19 cellular contexts compared by ENCODE assay signal in the genomic region with DNA sequence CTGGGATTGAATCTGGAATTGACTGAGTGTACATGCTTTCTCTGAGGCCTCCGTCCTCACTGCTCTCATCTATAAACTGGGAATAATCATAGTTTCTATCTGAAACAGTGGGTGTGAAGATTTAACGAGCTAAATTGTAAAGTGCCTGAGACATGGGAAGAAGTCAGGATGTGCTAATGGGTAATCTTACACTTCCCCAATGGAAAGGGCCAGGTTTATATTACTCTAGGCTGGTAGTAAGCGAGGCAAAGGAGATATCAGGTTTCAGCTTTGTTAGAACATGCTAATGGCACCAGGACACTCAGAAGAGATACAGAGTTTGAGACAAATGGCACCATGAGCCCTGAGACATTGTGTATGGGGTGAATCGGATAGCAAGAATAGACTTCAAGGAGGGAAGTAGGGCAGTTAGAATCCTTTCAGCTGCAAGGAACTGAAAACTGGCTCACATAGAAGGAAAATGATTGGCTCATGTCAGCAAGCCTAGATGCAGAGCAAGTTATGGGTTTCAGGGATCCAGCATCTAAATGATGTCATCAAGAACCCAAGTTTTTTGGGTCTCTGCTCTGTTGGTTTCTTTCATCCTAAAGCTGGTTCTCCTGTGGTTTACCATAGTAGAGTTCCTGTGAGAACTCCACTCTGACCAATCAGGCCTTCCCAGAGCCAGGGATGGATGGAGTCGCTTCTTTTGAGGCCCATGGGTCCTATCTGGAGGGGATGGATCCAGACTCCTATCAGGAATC. TPM values are rescaled to one million over a fixed set of nuclear protein-coding genes. Genes with fewer than 3 reads are reported as not detected.
A peak's percentile ranks its signal among the peaks of the same experiment; 100 is the strongest.
DNase-seq lines count a peak whose midpoint lies in the region; TF ChIP-seq lines count a peak whose summit lies in the region.
"Had no signal": no experiment of that assay in that cellular context is flagged by ENCODE, and none has a peak within 500 bp of the region (broad histone marks: within the 10 kb centered on the region; RNA-seq: fewer than 3 reads in every experiment).

No MANE protein-coding gene starts in this region.

- H3K4me3 ChIP-seq in endodermal cell (ENCODE audit: low read length): no peak overlapping the region
- H3K4me3 ChIP-seq in H7 (ENCODE audit: insufficient read depth, low read depth, low read length): no peak overlapping the region
- no peak overlapping the region for H3K4me3 ChIP-seq in Peyer's patch
- H3K4me3 ChIP-seq: HAP-1, heart right ventricle had no signal

- peak; percentile 11 for DNase-seq in NCI-H146 (lab: John Stamatoyannopoulos, UW)
- DNase-seq in NCI-H146 treated with DMSO at 0.1 percent for 48 hours (lab: John Stamatoyannopoulos, UW; ENCODE audit: unreplicated experiment): no peak
- peak; percentile 28 to 77 for DNase-seq in NCI-H524 (lab: John Stamatoyannopoulos, UW)
- no peak for DNase-seq in endodermal cell
- DNase-seq in progenitor cell of endocrine pancreas (ENCODE audit: low spot score, unreplicated experiment): no peak
- DNase-seq in NCI-H774 (lab: John Stamatoyannopoulos, UW): no peak
- no peak for DNase-seq in H7
- DNase-seq in Peyer's patch: no peak
- DNase-seq: activated CD8-positive, alpha-beta memory T cell treated with anti-CD3 and anti-CD28 coated beads, Interleukin-2, amount 10 ng/mL, durations not matched to agents 7 days and 5 days; activated naive CD4-positive, alpha-beta T cell; dermis blood vessel endothelial cell; GDM1; heart right ventricle; kidney; NCI-H82; stimulated activated naive B cell treated with anti-CD40 and anti-IgM and Interleukin-4, amounts not matched to agents 10 μg/mL and 1 μg/mL and 100 μg/mL, for 72 hours had no signal

- H3K27me3 ChIP-seq in endodermal cell (ENCODE audit: control insufficient read depth, insufficient read depth, low read length, poor library complexity, severe bottlenecking) (no peaks in the 10 kb centered on the region), H7 (ENCODE audit: control insufficient read depth, insufficient read depth, low read length) (no peaks in the 10 kb centered on the region), Peyer's patch (no peaks in the 10 kb centered on the region)
- H3K27me3 ChIP-seq: heart right ventricle had no signal

- H3K4me1 ChIP-seq in endodermal cell (ENCODE audit: control insufficient read depth, insufficient read depth, low read length) (peaks cover 12% of the 10 kb centered on the region), Peyer's patch (peaks cover 0 to 21% (median 6%) of the 10 kb centered on the region in 4 donors)

- TF ChIP-seq POLR2A in Peyer's patch (IDR thresholded peaks at IDR 0.05): no peak

- H3K36me3 Mint-ChIP-seq in endodermal cell (ENCODE audit: low read depth) (peaks cover 5% of the 10 kb centered on the region), progenitor cell of endocrine pancreas (ENCODE audit: insufficient read depth) (no peaks in the 10 kb centered on the region)
- H3K36me3 Mint-ChIP-seq: activated CD8-positive, alpha-beta memory T cell treated with anti-CD3 and anti-CD28 coated beads, Interleukin-2, amount 10 ng/mL, durations not matched to agents 7 days and 5 days had no signal

- H3K4me3 Mint-ChIP-seq in endodermal cell: no peak overlapping the region
- H3K4me3 Mint-ChIP-seq in progenitor cell of endocrine pancreas (ENCODE audit: low read depth): no peak overlapping the region
- H3K4me3 Mint-ChIP-seq: activated CD8-positive, alpha-beta memory T cell treated with anti-CD3 and anti-CD28 coated beads, Interleukin-2, amount 10 ng/mL, durations not matched to agents 7 days and 5 days; stimulated activated naive B cell treated with anti-CD40 and anti-IgM and Interleukin-4, amounts not matched to agents 10 μg/mL and 1 μg/mL and 100 μg/mL, for 72 hours; type B pancreatic cell had no signal

- TF ChIP-seq CTCF in endodermal cell (conservative IDR thresholded peaks at IDR 0.05) (no peak), progenitor cell of endocrine pancreas (IDR thresholded peaks at IDR 0.05; ENCODE audit: unreplicated experiment) (no peak), Peyer's patch (IDR thresholded peaks at IDR 0.05) (no peak)

- peaks cover 60% of the 10 kb centered on the region for H3K36me3 ChIP-seq in endodermal cell (ENCODE audit: control insufficient read depth, insufficient read depth, low read length)
- H3K36me3 ChIP-seq in H7 (replicated peaks; ENCODE audit: control insufficient read depth, insufficient read depth, low read length): no peaks in the 10 kb centered on the region
- H3K36me3 ChIP-seq in Peyer's patch: no peaks in the 10 kb centered on the region
- H3K36me3 ChIP-seq: HAP-1, heart right ventricle had no signal

- H3K9me3 Mint-ChIP-seq in endodermal cell: no peaks in the 10 kb centered on the region
- no peaks in the 10 kb centered on the region for H3K9me3 Mint-ChIP-seq in progenitor cell of endocrine pancreas (ENCODE audit: low read depth)
- H3K9me3 Mint-ChIP-seq: stimulated activated naive B cell treated with anti-CD40 and anti-IgM and Interleukin-4, amounts not matched to agents 10 μg/mL and 1 μg/mL and 100 μg/mL, for 72 hours; type B pancreatic cell had no signal

- H3K27ac Mint-ChIP-seq in endodermal cell (peak overlapping the region; percentile 4), progenitor cell of endocrine pancreas (peak overlapping the region; percentile 16)
- H3K27ac Mint-ChIP-seq: activated CD8-positive, alpha-beta memory T cell treated with anti-CD3 and anti-CD28 coated beads, Interleukin-2, amount 10 ng/mL, durations not matched to agents 7 days and 5 days; stimulated activated naive B cell treated with anti-CD40 and anti-IgM and Interleukin-4, amounts not matched to agents 10 μg/mL and 1 μg/mL and 100 μg/mL, for 72 hours; type B pancreatic cell had no signal

- H3K4me1 Mint-ChIP-seq in endodermal cell (peaks cover 48% of the 10 kb centered on the region), progenitor cell of endocrine pancreas (ENCODE audit: low read depth) (peaks cover 10% of the 10 kb centered on the region)

- no peaks in the 10 kb centered on the region for H3K9me3 ChIP-seq in endodermal cell (ENCODE audit: control insufficient read depth, low read length)
- no peaks in the 10 kb centered on the region for H3K9me3 ChIP-seq in Peyer's patch
- H3K9me3 ChIP-seq: HAP-1, heart right ventricle had no signal

- 80 to 83% methylated on average over 5 of the region's 5 CpGs for WGBS in endodermal cell (ENCODE audit: insufficient coverage in 1 of 2, insufficient read length in 1 of 2), 2 experiments

- no peak overlapping the region for H3K9ac ChIP-seq in endodermal cell (ENCODE audit: extremely low read depth, low read length, poor library complexity, severe bottlenecking)
- H3K9ac ChIP-seq: KMS-11 had no signal

- H3K27ac ChIP-seq in endodermal cell (ENCODE audit: low read depth, low read length) (no peak overlapping the region), Peyer's patch (no peak overlapping the region)
- H3K27ac ChIP-seq: heart right ventricle, KMS-11 had no signal

- no peaks in the 10 kb centered on the region for H3K27me3 Mint-ChIP-seq in endodermal cell (ENCODE audit: insufficient read depth)
- H3K27me3 Mint-ChIP-seq in progenitor cell of endocrine pancreas: no peaks in the 10 kb centered on the region
- H3K27me3 Mint-ChIP-seq: stimulated activated naive B cell treated with anti-CD40 and anti-IgM and Interleukin-4, amounts not matched to agents 10 μg/mL and 1 μg/mL and 100 μg/mL, for 72 hours; type B pancreatic cell had no signal

RNA-seq across cellular contexts. Expression of a gene that starts 21.8 kb away (rescaled TPM):
- total RNA-seq in endodermal cell: 100 to 1,000 TPM; 212 to 221 TPM
- 86.0 TPM for polyA plus RNA-seq in endodermal cell (2013, experiment 1 of 2)
- polyA plus RNA-seq in endodermal cell (2013, experiment 2 of 2): 96.0 TPM
- total RNA-seq in progenitor cell of endocrine pancreas: 103 and 112 TPM in 2 replicates
- 75.4 and 116 TPM in 2 replicates for total RNA-seq in H7 (2014; rRNA removed; shearing (Covaris generic))
- total RNA-seq in Peyer's patch: 100 to 1,000 TPM; 116 to 533 (median 439) TPM

Comparison
In these comparisons a context has a peak if more than half of its experiments do, and no peak if none do; other contexts are left out.
1. DNase-seq: peak in NCI-H146 (single experiment) and NCI-H524 (2 of 2); none in NCI-H146 treated with DMSO at 0.1 percent for 48 hours (single experiment), endodermal cell (single experiment), progenitor cell of endocrine pancreas (single experiment), NCI-H774 (single experiment), H7 (single experiment) and Peyer's patch (0 of 3).